10 cellular contexts compared by ENCODE assay signal in the genomic region with DNA sequence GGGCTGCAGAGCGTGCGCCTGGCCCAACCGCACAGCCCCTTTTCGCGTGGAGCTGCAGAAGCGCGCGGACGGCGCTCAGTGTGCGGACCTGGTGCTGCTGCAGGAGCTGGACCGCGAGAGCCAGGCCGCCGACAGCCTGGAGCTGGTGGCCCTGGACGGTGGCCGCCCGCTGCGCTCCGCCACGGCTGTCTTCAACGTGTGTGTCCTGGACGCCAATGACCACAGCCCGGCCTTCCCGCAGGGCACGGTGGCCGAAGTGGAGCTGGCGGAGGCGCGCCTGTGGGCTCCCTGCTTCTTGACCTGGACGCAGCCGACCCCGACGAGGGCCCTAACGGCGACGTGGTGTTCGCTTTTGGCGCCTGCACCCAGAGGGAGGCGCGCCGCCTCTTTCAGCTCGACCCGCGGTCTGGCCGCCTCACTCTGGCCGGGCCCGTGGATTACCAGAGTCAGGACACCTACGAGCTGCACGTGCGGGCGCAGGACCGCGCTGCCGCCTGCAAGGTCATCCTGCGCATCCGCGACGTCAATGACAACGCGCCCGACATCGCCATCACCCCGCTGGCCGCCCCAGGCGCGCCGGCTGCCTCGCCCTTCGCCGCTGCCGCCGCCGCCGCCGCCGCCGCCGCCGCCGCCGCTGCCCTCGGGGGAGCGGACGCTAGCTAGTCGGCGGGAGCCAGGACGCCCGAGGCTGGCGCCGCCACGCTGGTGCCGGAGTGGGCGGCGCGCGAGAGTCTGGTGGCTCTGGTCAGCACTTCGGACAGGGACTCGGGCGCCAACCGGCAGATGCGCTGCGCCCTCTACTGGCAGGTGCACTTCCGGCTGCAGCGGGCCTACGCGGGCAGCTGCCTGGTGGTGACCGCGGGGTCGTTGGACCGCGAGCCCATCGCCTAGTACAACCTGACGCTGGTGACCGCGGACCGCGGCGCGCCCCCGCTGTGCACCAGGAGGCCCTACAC.
DNase-seq lines count a peak whose midpoint lies in the region; ATAC-seq and TF ChIP-seq lines count a peak whose summit lies in the region.
"Had no signal": no experiment of that assay in that cellular context is flagged by ENCODE, and none has a peak within 500 bp of the region (broad histone marks: within the 10 kb centered on the region; RNA-seq: fewer than 3 reads in every experiment).

No MANE protein-coding gene starts in this region.

- no peak overlapping the region for H3K27ac Mint-ChIP-seq in nephron

- no peak overlapping the region for H3K4me3 ChIP-seq in fibroblast of pulmonary artery (replicated peaks; ENCODE audit: low read depth, low read length)

- H3K4me3 Mint-ChIP-seq in nephron = peak overlapping the region in 1 of 3 experiments; percentile 24

- H3K27me3 Mint-ChIP-seq in nephron (ENCODE audit: low read depth) = peaks cover 42% of the 10 kb centered on the region

- ATAC-seq in HG03571 (IDR thresholded peaks at IDR 0.05; ENCODE audit: unreplicated experiment) (no peak), GM18907 (IDR thresholded peaks at IDR 0.05; ENCODE audit: unreplicated experiment) (no peak)

- H3K9me3 Mint-ChIP-seq in nephron = no peaks in the 10 kb centered on the region

- no peaks in the 10 kb centered on the region for H3K36me3 Mint-ChIP-seq in nephron (ENCODE audit: low read depth)

- peak; percentile 55 for DNase-seq in CD1c-positive myeloid dendritic cell (ENCODE audit: extremely low spot score)
- DNase-seq in NCI-H2196 (lab: John Stamatoyannopoulos, UW; ENCODE audit: unreplicated experiment) = peak; percentile 41
- DNase-seq in fibroblast of pulmonary artery (ENCODE audit: low read depth) = peak; percentile 15
- no peak for DNase-seq in SW480 (ENCODE audit: low spot score)
- DNase-seq in activated CD8-positive, alpha-beta memory T cell treated with anti-CD3 and anti-CD28 coated beads, Interleukin-2, amount 50 U/mL, for 4 hours = no peak
- DNase-seq: activated naive CD4-positive, alpha-beta T cell; NCI-H187 treated with DMSO at 0.1 percent for 48 hours had no signal

- TF ChIP-seq CTCF in fibroblast of pulmonary artery (IDR thresholded peaks at IDR 0.05; ENCODE audit: low read length, missing control alignments) = peak; percentile 17
- peak; percentile 80 to 93 (median 85) for TF ChIP-seq CTCF in nephron (IDR thresholded peaks at IDR 0.05; ENCODE audit: unreplicated experiment in 3 of 3)

- H3K4me1 Mint-ChIP-seq in nephron = peaks cover 22% of the 10 kb centered on the region

Comparison
In these comparisons a context has a peak if more than half of its experiments do, and no peak if none do; other contexts are left out.
1. DNase-seq: peak in CD1c-positive myeloid dendritic cell (single experiment), NCI-H2196 (single experiment) and fibroblast of pulmonary artery (single experiment); none in SW480 (single experiment) and activated CD8-positive, alpha-beta memory T cell treated with anti-CD3 and anti-CD28 coated beads, Interleukin-2, amount 50 U/mL, for 4 hours (single experiment).